Comparison of ENCODE assay signal across 15 cellular contexts in the genomic region with DNA sequence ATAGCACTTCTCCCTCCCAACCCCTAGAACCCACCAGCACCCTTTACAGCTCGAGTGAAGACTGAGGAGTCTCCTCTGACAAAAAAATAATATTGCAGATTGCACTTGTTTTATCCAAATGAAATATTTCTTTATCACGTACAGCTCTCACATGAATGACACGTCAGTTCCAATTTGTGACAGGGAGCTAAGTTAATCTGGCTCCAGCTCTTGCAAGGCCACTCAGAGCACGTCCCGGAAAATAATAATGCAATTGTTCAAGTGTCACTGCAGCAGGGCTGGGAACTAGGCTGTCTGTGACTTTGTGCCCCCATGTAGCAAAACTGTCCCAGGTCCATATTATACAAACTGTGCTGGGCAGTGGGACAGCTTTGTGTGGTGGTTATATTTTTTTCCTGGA.
A peak's percentile ranks its signal among the peaks of the same experiment; 100 is the strongest.
DNase-seq lines count a peak whose midpoint lies in the region; ATAC-seq and TF ChIP-seq lines count a peak whose summit lies in the region.
"Had no signal": no experiment of that assay in that cellular context is flagged by ENCODE, and none has a peak within 500 bp of the region (broad histone marks: within the 10 kb centered on the region; RNA-seq: fewer than 3 reads in every experiment).

No MANE protein-coding gene starts in this region.

- peak overlapping the region; percentile 49 for H3K27ac ChIP-seq in cingulate gyrus (ENCODE audit: low read depth, low read length)
- H3K27ac ChIP-seq in layer of hippocampus (ENCODE audit: low read depth, low read length) = peak overlapping the region; percentile 13
- peak overlapping the region; percentile 68 to 76 for H3K27ac ChIP-seq in testis
- H3K27ac ChIP-seq: GM23248 had no signal

- peaks cover 7% of the 10 kb centered on the region for H3K4me1 ChIP-seq in testis

- H3K4me3 ChIP-seq in testis = no peak overlapping the region
- H3K4me3 ChIP-seq: GM23248 had no signal

- H3K27ac Mint-ChIP-seq in stimulated activated memory B cell treated with anti-CD40 and anti-IgM and Interleukin-4, amounts not matched to agents 10 μg/mL and 1 μg/mL and 100 μg/mL, for 72 hours = no peak overlapping the region
- H3K27ac Mint-ChIP-seq: CD14-positive monocyte; CD8-positive, alpha-beta T cell had no signal

- no peaks in the 10 kb centered on the region for H3K4me1 Mint-ChIP-seq in stimulated activated memory B cell treated with anti-CD40 and anti-IgM and Interleukin-4, amounts not matched to agents 10 μg/mL and 1 μg/mL and 100 μg/mL, for 72 hours
- H3K4me1 Mint-ChIP-seq: CD14-positive monocyte had no signal

- intact Hi-C loops in testis (cut with DNase I; ENCODE audit: low total_unique reads) = no loop called here

- WGBS in testis, 2 donors = 60 to 65% methylated on average over 5 of the region's 5 CpGs

- H3K36me3 Mint-ChIP-seq in stimulated activated memory B cell treated with anti-CD40 and anti-IgM and Interleukin-4, amounts not matched to agents 10 μg/mL and 1 μg/mL and 100 μg/mL, for 72 hours = no peaks in the 10 kb centered on the region
- H3K36me3 Mint-ChIP-seq: CD14-positive monocyte; CD8-positive, alpha-beta T cell had no signal

- no peak for TF ChIP-seq POLR2A in testis (IDR thresholded peaks at IDR 0.05)

- no peaks in the 10 kb centered on the region for H3K27me3 Mint-ChIP-seq in stimulated activated memory B cell treated with anti-CD40 and anti-IgM and Interleukin-4, amounts not matched to agents 10 μg/mL and 1 μg/mL and 100 μg/mL, for 72 hours

- DNase-seq in pons (ENCODE audit: low spot score) (peak; percentile 78), testis (peak; percentile 80), AG08395 (ENCODE audit: low spot score) (no peak)
- DNase-seq: COR-L47, DMS153, DMS79 treated with DMSO at 0.1 percent for 48 hours, GDM1, GM23248 had no signal

- H3K27me3 ChIP-seq in layer of hippocampus (ENCODE audit: control insufficient read depth, insufficient read depth, low read length) (no peaks in the 10 kb centered on the region), testis (no peaks in the 10 kb centered on the region)

- no peaks in the 10 kb centered on the region for H3K9me3 ChIP-seq in testis

- no peak for ATAC-seq in stimulated activated memory B cell treated with anti-CD40 and anti-IgM and Interleukin-4, amounts not matched to agents 10 μg/mL and 1 μg/mL and 100 μg/mL, for 72 hours
- ATAC-seq in GM21526 (IDR thresholded peaks at IDR 0.05; ENCODE audit: low FRiP score, unreplicated experiment) = no peak
- ATAC-seq: CD8-positive, alpha-beta T cell; HCT116 had no signal

- H3K36me3 ChIP-seq in testis (ENCODE audit: low read depth, missing control alignments) = no peaks in the 10 kb centered on the region

- H3K4me3 Mint-ChIP-seq in stimulated activated memory B cell treated with anti-CD40 and anti-IgM and Interleukin-4, amounts not matched to agents 10 μg/mL and 1 μg/mL and 100 μg/mL, for 72 hours = no peak overlapping the region
- H3K4me3 Mint-ChIP-seq: CD14-positive monocyte; CD8-positive, alpha-beta T cell had no signal

- TF ChIP-seq CTCF in testis (IDR thresholded peaks at IDR 0.05) = no peak

- H3K9me3 Mint-ChIP-seq in stimulated activated memory B cell treated with anti-CD40 and anti-IgM and Interleukin-4, amounts not matched to agents 10 μg/mL and 1 μg/mL and 100 μg/mL, for 72 hours = peaks cover 5% of the 10 kb centered on the region

Comparison
In these comparisons a context has a peak if more than half of its experiments do, and no peak if none do; other contexts are left out.
1. H3K27ac ChIP-seq: peak in every context shown above with its lines; median percentile 72 in testis; 49 in cingulate gyrus; 13 in layer of hippocampus.